ENCODE assay signal across 7 cellular contexts in genomic region chr17:32126746-32127145, GRCh38. TPM values are rescaled to one million over a fixed set of nuclear protein-coding genes. Genes with fewer than 3 reads are reported as not detected.
DNase-seq lines count a peak whose midpoint lies in the region; ATAC-seq and TF ChIP-seq lines count a peak whose summit lies in the region.

No MANE protein-coding gene starts in this region.

- peaks cover 5% of the 10 kb centered on the region for H3K36me3 Mint-ChIP-seq in activated T-helper 1 cell treated with anti-CD3 and anti-CD28 coated beads, Interleukin-12 subunit alpha, Interleukin-12 subunit beta, Interleukin-2, Interleukin-4 antibody, amounts not matched to agents 30 ng/mL and 10 ng/mL and 1 ng/mL, durations not matched to agents 14 hours and 24 hours and 36 hours (ENCODE audit: low read depth)

- H3K27me3 ChIP-seq in HUES64 (ENCODE audit: insufficient read depth, low read length) (no peaks in the 10 kb centered on the region), layer of hippocampus (ENCODE audit: control insufficient read depth, insufficient read depth, low read length) (no peaks in the 10 kb centered on the region), stomach (no peaks in the 10 kb centered on the region)

- no peak for TF ChIP-seq EP300 in stomach (IDR thresholded peaks at IDR 0.05)

- H3K36me3 ChIP-seq in HUES64 (ENCODE audit: insufficient read depth, low read length), result no peaks in the 10 kb centered on the region
- no peaks in the 10 kb centered on the region for H3K36me3 ChIP-seq in stomach

- no peak for TF ChIP-seq CTCF in stomach (IDR thresholded peaks at IDR 0.05)

- H3K4me3 ChIP-seq in HUES64 (ENCODE audit: low read length) (peak overlapping the region; percentile 75), stomach (peak overlapping the region in 3 of 4 donors; percentile 52 to 68 (median 54))

- peaks cover 25% of the 10 kb centered on the region for H3K4me1 Mint-ChIP-seq in activated T-helper 1 cell treated with anti-CD3 and anti-CD28 coated beads, Interleukin-12 subunit alpha, Interleukin-12 subunit beta, Interleukin-2, Interleukin-4 antibody, amounts not matched to agents 30 ng/mL and 10 ng/mL and 1 ng/mL, durations not matched to agents 14 hours and 24 hours and 36 hours (ENCODE audit: low read depth)

- no peaks in the 10 kb centered on the region for H3K9me3 Mint-ChIP-seq in activated T-helper 1 cell treated with anti-CD3 and anti-CD28 coated beads, Interleukin-12 subunit alpha, Interleukin-12 subunit beta, Interleukin-2, Interleukin-4 antibody, amounts not matched to agents 30 ng/mL and 10 ng/mL and 1 ng/mL, durations not matched to agents 14 hours and 24 hours and 36 hours

- intact Hi-C loops in activated T-helper 1 cell treated with anti-CD3 and anti-CD28 coated beads, Interleukin-12 subunit alpha, Interleukin-12 subunit beta, Interleukin-2, Interleukin-4 antibody, amounts not matched to agents 30 ng/mL and 10 ng/mL and 1 ng/mL, durations not matched to agents 14 hours and 24 hours and 36 hours (cut with micrococcal nuclease), result loop anchor here (1.0 kb wide), 1 partner anchor 16 kb away; the partner anchor contains the start of gene RHOT1
- intact Hi-C loops in stomach (cut with DNase I; ENCODE audit: low total_unique reads), result no loop called here

- no peak for TF ChIP-seq POLR2A in stomach (IDR thresholded peaks at IDR 0.05)

- peaks cover 16% of the 10 kb centered on the region for H3K4me1 ChIP-seq in HUES64 (ENCODE audit: insufficient read depth, low read length)
- peaks cover 25 to 50% (median 40%) of the 10 kb centered on the region in 4 donors for H3K4me1 ChIP-seq in stomach

- 91% methylated on average over 8 of the region's 8 CpGs for WGBS in HUES64
- 95 to 97% (median 96%) methylated on average over 8 of the region's 8 CpGs for WGBS in stomach, 5 donors

- peaks cover 2% of the 10 kb centered on the region for H3K27me3 Mint-ChIP-seq in activated T-helper 1 cell treated with anti-CD3 and anti-CD28 coated beads, Interleukin-12 subunit alpha, Interleukin-12 subunit beta, Interleukin-2, Interleukin-4 antibody, amounts not matched to agents 30 ng/mL and 10 ng/mL and 1 ng/mL, durations not matched to agents 14 hours and 24 hours and 36 hours (ENCODE audit: insufficient read depth)

- H3K9me3 ChIP-seq in HUES64 (ENCODE audit: insufficient read depth, low read depth, low read length) (no peaks in the 10 kb centered on the region), stomach (no peaks in the 10 kb centered on the region)

- ATAC-seq in HG03354 (IDR thresholded peaks at IDR 0.05; ENCODE audit: poor library complexity, severe bottlenecking, unreplicated experiment), result no peak

- H3K9ac ChIP-seq in HUES64 (ENCODE audit: low read depth, low read length), result no peak overlapping the region

- peak overlapping the region; percentile 93 for H3K4me3 Mint-ChIP-seq in activated T-helper 1 cell treated with anti-CD3 and anti-CD28 coated beads, Interleukin-12 subunit alpha, Interleukin-12 subunit beta, Interleukin-2, Interleukin-4 antibody, amounts not matched to agents 30 ng/mL and 10 ng/mL and 1 ng/mL, durations not matched to agents 14 hours and 24 hours and 36 hours

- peak overlapping the region; percentile 91 for H3K27ac Mint-ChIP-seq in activated T-helper 1 cell treated with anti-CD3 and anti-CD28 coated beads, Interleukin-12 subunit alpha, Interleukin-12 subunit beta, Interleukin-2, Interleukin-4 antibody, amounts not matched to agents 30 ng/mL and 10 ng/mL and 1 ng/mL, durations not matched to agents 14 hours and 24 hours and 36 hours

- no peak overlapping the region; the same call in 1 of the 2 replicates for H3K27ac ChIP-seq in HUES64 (ENCODE audit: low read depth, low read length)
- peak overlapping the region; percentile 65 for H3K27ac ChIP-seq in layer of hippocampus (ENCODE audit: low read depth, low read length)
- peak overlapping the region; percentile 80 to 96 (median 92) for H3K27ac ChIP-seq in stomach

- no peak for DNase-seq in activated T-helper 1 cell treated with anti-CD3 and anti-CD28 coated beads, Interleukin-12 subunit alpha, Interleukin-12 subunit beta, Interleukin-2, Interleukin-4 antibody, amounts not matched to agents 30 ng/mL and 10 ng/mL and 1 ng/mL, durations not matched to agents 14 hours and 24 hours and 36 hours (ENCODE audit: low spot score)
- DNase-seq in stomach (no peak), islet precursor cell (no peak), NCI-H187 (lab: John Stamatoyannopoulos, UW) (no peak)

RNA-seq across cellular contexts. Expression of gene RHOT1, which starts 15.6 kb away (rescaled TPM):
- 26.1 TPM for polyA plus RNA-seq in HUES64 (2013, experiment 1 of 2)
- polyA plus RNA-seq in HUES64 (2013, experiment 2 of 2), result 27.4 TPM
- total RNA-seq in activated T-helper 1 cell treated with anti-CD3 and anti-CD28 coated beads, Interleukin-12 subunit alpha, Interleukin-12 subunit beta, Interleukin-2, Interleukin-4 antibody, amounts not matched to agents 30 ng/mL and 10 ng/mL and 1 ng/mL, durations not matched to agents 14 hours and 24 hours and 36 hours, result 25.9 and 27.2 TPM in 2 replicates
- 100 to 1,000 TPM in 1 of 5 donors, 10 to 100 TPM in 3, 1 to 10 TPM in 1; 7.0 to 219 (median 80.0) TPM for total RNA-seq in stomach
- 10 to 100 TPM; 28.0 to 41.5 (median 32.5) TPM for polyA plus RNA-seq in stomach
